In genomic region chr1:83905315-83905907, GRCh38 we compare ENCODE assay signal across 8 cellular contexts.
DNase-seq lines count a peak whose midpoint lies in the region; ATAC-seq and TF ChIP-seq lines count a peak whose summit lies in the region.

No MANE protein-coding gene starts in this region.

- H3K27me3 ChIP-seq in Loucy (ENCODE audit: insufficient read depth, low read length, poor library complexity, severe bottlenecking) (no peaks in the 10 kb centered on the region), lower lobe of right lung (ENCODE audit: low read depth) (no peaks in the 10 kb centered on the region)

- TF ChIP-seq CTCF in Loucy (conservative IDR thresholded peaks at IDR 0.05; ENCODE audit: low read length) = peak; percentile 53
- TF ChIP-seq CTCF in lower lobe of right lung (IDR thresholded peaks at IDR 0.05) = peak; percentile 69

- no peaks in the 10 kb centered on the region for H3K9me2 ChIP-seq in Loucy (replicated peaks; ENCODE audit: low read depth, low read length)

- peak overlapping the region; percentile 54 for H3K4me3 ChIP-seq in Loucy (ENCODE audit: low read length, poor library complexity, severe bottlenecking)
- no peak overlapping the region for H3K4me3 ChIP-seq in lower lobe of right lung

- H3K4me1 ChIP-seq in Loucy (ENCODE audit: insufficient read depth, low read length, poor library complexity, severe bottlenecking) (no peaks in the 10 kb centered on the region), lower lobe of right lung (no peaks in the 10 kb centered on the region)

- H3K27ac ChIP-seq in lower lobe of right lung = no peak overlapping the region

- no peaks in the 10 kb centered on the region for H3K79me2 ChIP-seq in Loucy (ENCODE audit: insufficient read depth, low read length)

- intact Hi-C loops in lower lobe of right lung (cut with DNase I) = no loop called here

- DNase-seq in NOMO-1 treated with DMSO at 0.1 percent for 48 hours (lab: John Stamatoyannopoulos, UW; ENCODE audit: unreplicated experiment) (peak; percentile 13), NOMO-1 treated with dmso at 0.1 percent for 144 hours (lab: John Stamatoyannopoulos, UW; ENCODE audit: unreplicated experiment) (no peak), amniotic stem cell (lab: John Stamatoyannopoulos, UW) (peak; percentile 26), lower lobe of right lung (no peak)

- no peaks in the 10 kb centered on the region for H3K9me3 ChIP-seq in Loucy (ENCODE audit: insufficient read depth, low read depth, low read length)
- no peaks in the 10 kb centered on the region for H3K9me3 ChIP-seq in lower lobe of right lung

- ATAC-seq in lower lobe of right lung (no peak), HG02938 (IDR thresholded peaks at IDR 0.05; ENCODE audit: unreplicated experiment) (no peak), HG03045 (IDR thresholded peaks at IDR 0.05; ENCODE audit: unreplicated experiment) (no peak), HG03095 (IDR thresholded peaks at IDR 0.05; ENCODE audit: unreplicated experiment) (no peak)

- H3K4me2 ChIP-seq in Loucy (ENCODE audit: low read depth, low read length, poor library complexity, severe bottlenecking) = peak overlapping the region; percentile 58

- H4K20me1 ChIP-seq in Loucy (ENCODE audit: insufficient read depth, low read length, poor library complexity, severe bottlenecking) = no peaks in the 10 kb centered on the region

- H3F3A ChIP-seq in Loucy (ENCODE audit: low read depth) = no peaks in the 10 kb centered on the region

- H3K36me3 ChIP-seq in Loucy (ENCODE audit: insufficient read depth, low read length) (no peaks in the 10 kb centered on the region), lower lobe of right lung (no peaks in the 10 kb centered on the region)

- H3K9ac ChIP-seq in Loucy (ENCODE audit: low read depth, low read length, poor library complexity, severe bottlenecking) = no peak overlapping the region

- H2AFZ ChIP-seq in Loucy (ENCODE audit: low read length) = peak overlapping the region; percentile 57; the same call in 1 of the 2 replicates

Comparison
In these comparisons a context has a peak if more than half of its experiments do, and no peak if none do; other contexts are left out.
1. DNase-seq: peak in NOMO-1 treated with DMSO at 0.1 percent for 48 hours (single experiment) and amniotic stem cell (single experiment); none in NOMO-1 treated with dmso at 0.1 percent for 144 hours (single experiment) and lower lobe of right lung (single experiment).